In the genomic region with DNA sequence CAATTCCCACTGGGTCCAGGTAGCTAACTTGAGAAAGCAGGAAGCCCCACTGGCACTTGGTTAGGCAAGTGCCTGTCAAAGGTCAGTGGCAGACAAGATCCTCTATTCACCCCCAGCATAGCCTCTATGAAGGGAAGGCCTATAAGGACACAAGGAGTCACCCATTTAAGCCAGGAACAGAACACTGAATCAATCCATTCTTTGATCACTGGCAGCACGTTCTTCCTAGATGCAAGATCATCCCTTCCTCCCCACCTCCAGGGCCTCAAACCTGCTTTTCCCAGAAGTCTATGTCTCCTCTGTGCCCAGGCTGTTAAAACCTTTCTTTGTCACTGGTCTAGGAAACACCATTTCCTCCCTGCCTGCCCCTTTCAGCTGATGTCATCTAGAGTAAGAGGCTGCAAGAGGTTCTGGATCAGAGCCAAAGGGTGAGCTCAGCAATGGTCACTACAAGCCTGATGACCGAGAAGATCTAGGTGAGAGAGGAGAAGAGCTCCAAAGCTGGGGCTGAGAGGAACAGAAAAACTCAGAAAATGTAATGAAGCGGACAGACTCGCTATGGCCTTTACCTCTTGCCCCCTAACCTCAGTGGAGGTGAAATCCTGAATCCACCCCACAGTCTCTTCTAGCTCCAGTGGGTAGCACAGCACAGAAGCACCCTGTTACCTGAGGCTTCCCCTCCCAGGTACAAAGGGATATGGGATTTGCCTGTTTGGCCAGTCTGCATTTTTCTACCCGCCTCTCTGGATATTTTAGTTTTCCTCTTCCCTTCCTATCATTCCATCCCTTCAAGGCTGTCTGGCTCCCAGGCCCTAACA, we compare ENCODE assay signal across 8 cellular contexts. TPM values are rescaled to one million over a fixed set of nuclear protein-coding genes. Genes with fewer than 3 reads are reported as not detected.
DNase-seq lines count a peak whose midpoint lies in the region; TF ChIP-seq lines count a peak whose summit lies in the region.

No MANE protein-coding gene starts in this region.

- H2BK5ac ChIP-seq in neuronal stem cell (ENCODE audit: low read length) = no peak overlapping the region

- DNase-seq in CD8-positive, alpha-beta memory T cell = no peak
- DNase-seq in HS-5 (ENCODE audit: low read depth) (peak; percentile 95), SJSA1 (ENCODE audit: low read depth in 1 of 2, low spot score in 2 of 2) (peak; percentile 93 to 97), mesothelial cell of epicardium (ENCODE audit: low spot score in 2 of 2, unreplicated experiment in 2 of 2) (no peak), DMS114 treated with DMSO at 0.1 percent for 48 hours (lab: John Stamatoyannopoulos, UW; ENCODE audit: unreplicated experiment) (no peak), neuronal stem cell (ENCODE audit: low spot score) (no peak)

- no peak overlapping the region for H2AFZ ChIP-seq in neuronal stem cell (ENCODE audit: low read length)

- H3K4me3 ChIP-seq in CD8-positive, alpha-beta memory T cell (ENCODE audit: low read length) = no peak overlapping the region
- peak overlapping the region; percentile 12 for H3K4me3 ChIP-seq in SJSA1
- peak overlapping the region; percentile 34 for H3K4me3 ChIP-seq in endocrine pancreas (ENCODE audit: control insufficient read depth, insufficient read depth, low read length)
- no peak overlapping the region for H3K4me3 ChIP-seq in urinary bladder (ENCODE audit: low read depth, low read length)
- H3K4me3 ChIP-seq in neuronal stem cell (ENCODE audit: low read length in 2 of 2) = no peak overlapping the region

- no peak overlapping the region for H4K91ac ChIP-seq in neuronal stem cell (ENCODE audit: low read depth, low read length, poor library complexity)

- no peaks in the 10 kb centered on the region for H3K27me3 Mint-ChIP-seq in CD8-positive, alpha-beta memory T cell
- H3K27me3 Mint-ChIP-seq in mesothelial cell of epicardium (ENCODE audit: low read depth) = no peaks in the 10 kb centered on the region

- H3K18ac ChIP-seq in neuronal stem cell (ENCODE audit: low read length) = no peak overlapping the region

- no peaks in the 10 kb centered on the region for H3K27me3 ChIP-seq in CD8-positive, alpha-beta memory T cell (ENCODE audit: insufficient read depth, low read length, poor library complexity, severe bottlenecking)
- H3K27me3 ChIP-seq in SJSA1 (replicated peaks) (no peaks in the 10 kb centered on the region), endocrine pancreas (ENCODE audit: control insufficient read depth, insufficient read depth, low read length) (no peaks in the 10 kb centered on the region), neuronal stem cell (ENCODE audit: control insufficient read depth in 3 of 3, insufficient read depth in 3 of 3, low read depth in 1 of 3, low read length in 3 of 3) (no peaks in the 10 kb centered on the region)

- H2BK15ac ChIP-seq in neuronal stem cell (ENCODE audit: low read length) = no peak overlapping the region

- peak overlapping the region; percentile 19 to 98 (median 69) for H3K4me3 Mint-ChIP-seq in CD8-positive, alpha-beta memory T cell
- H3K4me3 Mint-ChIP-seq in mesothelial cell of epicardium = peak overlapping the region; percentile 42

- peaks cover 11% of the 10 kb centered on the region for H3K4me1 ChIP-seq in CD8-positive, alpha-beta memory T cell (ENCODE audit: insufficient read depth, low read length)
- peaks cover 30% of the 10 kb centered on the region for H3K4me1 ChIP-seq in SJSA1 (replicated peaks)
- H3K4me1 ChIP-seq in endocrine pancreas (ENCODE audit: control insufficient read depth, insufficient read depth, low read length) = no peaks in the 10 kb centered on the region
- H3K4me1 ChIP-seq in urinary bladder (ENCODE audit: insufficient read depth) = no peaks in the 10 kb centered on the region
- peaks cover 6 to 9% of the 10 kb centered on the region in 2 donors for H3K4me1 ChIP-seq in neuronal stem cell (ENCODE audit: control insufficient read depth in 2 of 2, insufficient read depth in 1 of 2, low read depth in 1 of 2, low read length in 2 of 2)

- peaks cover 4% of the 10 kb centered on the region for H3K79me1 ChIP-seq in neuronal stem cell (ENCODE audit: low read depth, low read length)

- H3K27ac ChIP-seq in CD8-positive, alpha-beta memory T cell (ENCODE audit: low read depth, low read length) = peak overlapping the region; percentile 89
- H3K27ac ChIP-seq in SJSA1 (peak overlapping the region; percentile 98), urinary bladder (ENCODE audit: low read depth) (peak overlapping the region; percentile 44), neuronal stem cell (replicated peaks; ENCODE audit: low read length) (no peak overlapping the region)

- H2AK5ac ChIP-seq in neuronal stem cell (ENCODE audit: low read depth, low read length) = no peak overlapping the region

- no peak overlapping the region for H3K14ac ChIP-seq in neuronal stem cell (ENCODE audit: low read length)

- H2BK12ac ChIP-seq in neuronal stem cell (ENCODE audit: low read length) = no peak overlapping the region

- H3K4me1 Mint-ChIP-seq in CD8-positive, alpha-beta memory T cell = peaks cover 31 to 41% (median 37%) of the 10 kb centered on the region in 3 donors
- H3K4me1 Mint-ChIP-seq in mesothelial cell of epicardium = peaks cover 24% of the 10 kb centered on the region

- WGBS in urinary bladder = 57% methylated on average over 5 of the region's 5 CpGs
- no CpG with 5 or more reads among the region's 5 CpGs for WGBS in neuronal stem cell (ENCODE audit: extremely low coverage in 2 of 2, insufficient read length in 2 of 2, insufficient replicate concordance in 1 of 2), 2 donors

- peak overlapping the region in 7 of 8 donors; percentile 27 to 93 (median 80) for H3K27ac Mint-ChIP-seq in CD8-positive, alpha-beta memory T cell
- H3K27ac Mint-ChIP-seq in mesothelial cell of epicardium = peak overlapping the region; percentile 73

- H3K9ac ChIP-seq in endocrine pancreas (ENCODE audit: control insufficient read depth, insufficient read depth, low read length) (peak overlapping the region; percentile 81), neuronal stem cell (ENCODE audit: low read depth, low read length, poor library complexity) (no peak overlapping the region)

- no peak overlapping the region for H4K8ac ChIP-seq in neuronal stem cell (ENCODE audit: low read depth, low read length)

- TF ChIP-seq CTCF in mesothelial cell of epicardium (IDR thresholded peaks at IDR 0.05; ENCODE audit: unreplicated experiment) = no peak

- CTCF ChIA-PET in CD8-positive, alpha-beta memory T cell (lab: Charles Lee) = interaction anchor here (1.3 kb wide), 1 partner anchor 41 kb away, joined by 3 read pairs; no protein-coding TSS in a partner anchor

- H2BK120ac ChIP-seq in neuronal stem cell (ENCODE audit: low read depth, low read length) = no peak overlapping the region

- peaks cover 12% of the 10 kb centered on the region for H3K36me3 ChIP-seq in CD8-positive, alpha-beta memory T cell (ENCODE audit: insufficient read depth, low read length)
- H3K36me3 ChIP-seq in SJSA1 = peaks cover 61% of the 10 kb centered on the region
- peaks cover 6% of the 10 kb centered on the region for H3K36me3 ChIP-seq in endocrine pancreas (ENCODE audit: control insufficient read depth, insufficient read depth, low read length)
- peaks cover 3% of the 10 kb centered on the region for H3K36me3 ChIP-seq in urinary bladder (ENCODE audit: insufficient read depth)
- H3K36me3 ChIP-seq in neuronal stem cell (replicated peaks in 1 of 2; ENCODE audit: control insufficient read depth in 2 of 2, insufficient read depth in 2 of 2, low read length in 2 of 2) = peaks cover 38 to 57% of the 10 kb centered on the region in 2 donors

- H3K9me3 ChIP-seq in CD8-positive, alpha-beta memory T cell (ENCODE audit: low read length) = no peaks in the 10 kb centered on the region
- H3K9me3 ChIP-seq in SJSA1 (replicated peaks) = no peaks in the 10 kb centered on the region; the same call in 1 of the 2 replicates
- no peaks in the 10 kb centered on the region for H3K9me3 ChIP-seq in endocrine pancreas (ENCODE audit: control insufficient read depth, low read length)
- H3K9me3 ChIP-seq in neuronal stem cell (replicated peaks in 1 of 2; ENCODE audit: control insufficient read depth in 2 of 2, insufficient read depth in 1 of 2, low read depth in 1 of 2, low read length in 2 of 2) = no peaks in the 10 kb centered on the region

- POLR2A ChIA-PET in CD8-positive, alpha-beta memory T cell (lab: Charles Lee) = no interaction called here

- no peak overlapping the region for H3K4ac ChIP-seq in neuronal stem cell (ENCODE audit: low read length)

- H3K36me3 Mint-ChIP-seq in CD8-positive, alpha-beta memory T cell = peaks cover 0 to 57% (median 3%) of the 10 kb centered on the region in 3 donors
- H3K36me3 Mint-ChIP-seq in mesothelial cell of epicardium = peaks cover 25% of the 10 kb centered on the region

- H3K4me2 ChIP-seq in neuronal stem cell (ENCODE audit: insufficient read depth, low read length, poor library complexity, severe bottlenecking) = no peak overlapping the region

- no peaks in the 10 kb centered on the region for H3K9me3 Mint-ChIP-seq in CD8-positive, alpha-beta memory T cell
- H3K9me3 Mint-ChIP-seq in mesothelial cell of epicardium = no peaks in the 10 kb centered on the region

- H3K23ac ChIP-seq in neuronal stem cell (ENCODE audit: low read depth, low read length, poor library complexity) = no peak overlapping the region

RNA-seq across cellular contexts. Expression of gene GTPBP2, which starts 1.8 kb away (rescaled TPM):
- total RNA-seq in CD8-positive, alpha-beta memory T cell = 10 to 100 TPM; 44.2 to 45.4 TPM
- 3.9 TPM for polyA plus RNA-seq in CD8-positive, alpha-beta memory T cell
- total RNA-seq in SJSA1 (2014; rRNA removed; shearing (Covaris generic)) = 57.3 and 59.8 TPM in 2 replicates
- total RNA-seq in mesothelial cell of epicardium (76.5 to 78.0 TPM (median 77.6 TPM) in 3 replicates), urinary bladder (36.3 TPM)
- polyA plus RNA-seq in urinary bladder = 40.4 TPM
- 49.3 TPM for polyA plus RNA-seq in neuronal stem cell (2013, experiment 1 of 2)
- 48.3 TPM for polyA plus RNA-seq in neuronal stem cell (2013, experiment 2 of 2)

RNA-seq across cellular contexts. Expression of gene MAD2L1BP, which starts 8.4 kb away (rescaled TPM):
- 10 to 100 TPM; 27.6 to 27.7 TPM for total RNA-seq in CD8-positive, alpha-beta memory T cell
- 16.0 TPM for polyA plus RNA-seq in CD8-positive, alpha-beta memory T cell
- total RNA-seq in SJSA1 (2014; rRNA removed; shearing (Covaris generic)) = 17.9 and 59.4 TPM in 2 replicates
- total RNA-seq in mesothelial cell of epicardium (23.4 to 24.4 TPM (median 23.6 TPM) in 3 replicates), urinary bladder (16.8 TPM)
- 25.3 TPM for polyA plus RNA-seq in urinary bladder
- polyA plus RNA-seq in neuronal stem cell (2013, experiment 1 of 2) = 21.5 TPM
- polyA plus RNA-seq in neuronal stem cell (2013, experiment 2 of 2) = 22.5 TPM

RNA-seq across cellular contexts. Expression of gene RSPH9, which starts 17.6 kb away (rescaled TPM):
- total RNA-seq in CD8-positive, alpha-beta memory T cell = not detected
- polyA plus RNA-seq in CD8-positive, alpha-beta memory T cell = 1.3 TPM
- not detected in 2 replicates for total RNA-seq in SJSA1 (2014; rRNA removed; shearing (Covaris generic))
- total RNA-seq in mesothelial cell of epicardium (0.80 to 0.88 TPM (median 0.82 TPM) in 3 replicates), urinary bladder (1.0 TPM)
- polyA plus RNA-seq in urinary bladder = 0.60 TPM
- 1.8 TPM for polyA plus RNA-seq in neuronal stem cell (2013, experiment 1 of 2)
- polyA plus RNA-seq in neuronal stem cell (2013, experiment 2 of 2) = 1.5 TPM

RNA-seq across cellular contexts. Expression of gene POLH, which starts 51.2 kb away (rescaled TPM):
- total RNA-seq in CD8-positive, alpha-beta memory T cell = 10 to 100 TPM; 33.8 to 38.6 TPM
- 15.6 TPM for polyA plus RNA-seq in CD8-positive, alpha-beta memory T cell
- 22.6 and 27.3 TPM in 2 replicates for total RNA-seq in SJSA1 (2014; rRNA removed; shearing (Covaris generic))
- total RNA-seq in mesothelial cell of epicardium (16.3 to 21.8 TPM (median 18.9 TPM) in 3 replicates), urinary bladder (16.8 TPM)
- 5.7 TPM for polyA plus RNA-seq in urinary bladder
- polyA plus RNA-seq in neuronal stem cell (2013, experiment 1 of 2) = 6.3 TPM
- polyA plus RNA-seq in neuronal stem cell (2013, experiment 2 of 2) = 6.4 TPM

RNA-seq across cellular contexts. Expression of gene XPO5, which starts 51.4 kb away (rescaled TPM):
- 100 to 1,000 TPM in 1 of 2 experiments, 10 to 100 TPM in 1; 98.0 to 116 TPM for total RNA-seq in CD8-positive, alpha-beta memory T cell
- 15.3 TPM for polyA plus RNA-seq in CD8-positive, alpha-beta memory T cell
- 35.8 and 81.8 TPM in 2 replicates for total RNA-seq in SJSA1 (2014; rRNA removed; shearing (Covaris generic))
- total RNA-seq in mesothelial cell of epicardium (58.1 to 62.6 TPM (median 58.7 TPM) in 3 replicates), urinary bladder (23.8 TPM)
- 12.6 TPM for polyA plus RNA-seq in urinary bladder
- 32.1 TPM for polyA plus RNA-seq in neuronal stem cell (2013, experiment 1 of 2)
- 32.5 TPM for polyA plus RNA-seq in neuronal stem cell (2013, experiment 2 of 2)

Comparison
In these comparisons a context has a peak if more than half of its experiments do, and no peak if none do; other contexts are left out.
1. DNase-seq: peak in HS-5 (single experiment) and SJSA1 (2 of 2); none in CD8-positive, alpha-beta memory T cell (0 of 5), mesothelial cell of epicardium (0 of 2), DMS114 treated with DMSO at 0.1 percent for 48 hours (single experiment) and neuronal stem cell (single experiment).
2. H3K4me3 ChIP-seq: peak in SJSA1 (single experiment) and endocrine pancreas (single experiment); none in CD8-positive, alpha-beta memory T cell (single experiment), urinary bladder (single experiment) and neuronal stem cell (0 of 2).